In the genomic region with DNA sequence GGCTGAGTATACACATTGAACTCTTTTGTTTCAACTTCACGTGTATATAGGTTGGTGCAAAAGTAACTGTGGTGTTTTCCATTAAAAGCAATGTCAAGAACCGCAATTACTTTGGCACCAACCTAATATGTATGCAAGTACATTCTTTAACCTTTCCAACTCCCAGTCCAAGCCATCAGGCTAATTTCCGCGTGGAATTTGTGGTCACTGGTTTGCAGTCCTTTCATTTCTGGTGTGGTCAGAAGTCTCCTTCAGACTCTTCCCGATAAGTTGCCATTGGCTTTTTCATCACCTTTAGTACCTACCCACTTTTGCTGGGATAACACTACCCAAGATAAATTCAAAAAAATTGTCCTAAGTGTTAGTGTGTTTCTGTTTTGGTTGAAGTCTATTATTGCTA, we compare ENCODE assay signal across 15 cellular contexts.
DNase-seq lines count a peak whose midpoint lies in the region; ATAC-seq and TF ChIP-seq lines count a peak whose summit lies in the region.
"Had no signal": no experiment of that assay in that cellular context is flagged by ENCODE, and none has a peak within 500 bp of the region (broad histone marks: within the 10 kb centered on the region; RNA-seq: fewer than 3 reads in every experiment).

No MANE protein-coding gene starts in this region.

- H3K27me3 Mint-ChIP-seq in activated CD4-positive, alpha-beta T cell treated with anti-CD3 and anti-CD28 coated beads for 36 hours: no peaks in the 10 kb centered on the region
- H3K27me3 Mint-ChIP-seq in T-cell: no peaks in the 10 kb centered on the region

- no peak overlapping the region for H3K4me3 Mint-ChIP-seq in activated CD4-positive, alpha-beta T cell treated with anti-CD3 and anti-CD28 coated beads for 36 hours
- peak overlapping the region in 1 of 3 donors; percentile 27 for H3K4me3 Mint-ChIP-seq in T-cell

- H3K9me3 ChIP-seq in right cardiac atrium (ENCODE audit: control insufficient read depth, low read length): no peaks in the 10 kb centered on the region
- no peaks in the 10 kb centered on the region for H3K9me3 ChIP-seq in gastrocnemius medialis

- H3K36me3 Mint-ChIP-seq in activated CD4-positive, alpha-beta T cell treated with anti-CD3 and anti-CD28 coated beads for 36 hours (ENCODE audit: low read depth): no peaks in the 10 kb centered on the region
- peaks cover 22% of the 10 kb centered on the region for H3K36me3 Mint-ChIP-seq in T-cell

- H3K36me3 ChIP-seq in gastrocnemius medialis: no peaks in the 10 kb centered on the region

- CTCF ChIA-PET in activated CD4-positive, alpha-beta T cell treated with anti-CD3 and anti-CD28 coated beads for 36 hours (lab: Charles Lee): interaction anchor here (0.8 to 1.2 kb wide), 2 partner anchors 9 to 44 kb away, joined by 3 read pairs; no protein-coding TSS in a partner anchor
- CTCF ChIA-PET in T-cell (lab: Charles Lee): no interaction called here

- no peaks in the 10 kb centered on the region for H3K9me3 Mint-ChIP-seq in activated CD4-positive, alpha-beta T cell treated with anti-CD3 and anti-CD28 coated beads for 36 hours (ENCODE audit: low read depth)
- H3K9me3 Mint-ChIP-seq in T-cell: no peaks in the 10 kb centered on the region

- peaks cover 25% of the 10 kb centered on the region for H3K4me1 Mint-ChIP-seq in activated CD4-positive, alpha-beta T cell treated with anti-CD3 and anti-CD28 coated beads for 36 hours
- peaks cover 31 to 53% (median 36%) of the 10 kb centered on the region in 3 donors for H3K4me1 Mint-ChIP-seq in T-cell

- TF ChIP-seq CTCF in gastrocnemius medialis (IDR thresholded peaks at IDR 0.05 in 4 of 5, conservative IDR thresholded peaks at IDR 0.05 in 1 of 5): no peak

- no peak overlapping the region for H3K4me3 ChIP-seq in right cardiac atrium (ENCODE audit: low read length)
- H3K4me3 ChIP-seq in gastrocnemius medialis: no peak overlapping the region

- DNase-seq in activated CD4-positive, alpha-beta T cell treated with anti-CD3 and anti-CD28 coated beads for 36 hours: no peak
- DNase-seq in activated CD4-positive, alpha-beta T cell treated with anti-CD3 and anti-CD28 coated beads, Interleukin-2, amount 50 U/mL, for 48 hours: no peak
- no peak for DNase-seq in T-cell
- DNase-seq in right cardiac atrium: no peak
- DNase-seq in gastrocnemius medialis: no peak
- DNase-seq in stimulated activated CD4-positive, alpha-beta T cell treated with anti-CD3 and anti-CD28 coated beads, Interleukin-2, amount 100 ng/mL, for 48 hours: no peak
- DNase-seq: anterior cingulate cortex; effector CD4-positive, alpha-beta T cell; HCEC 1CT; NCI-H2029; NCI-H82 had no signal

- H3K27ac ChIP-seq in right cardiac atrium (ENCODE audit: low read length) (peak overlapping the region; percentile 18), gastrocnemius medialis (peak overlapping the region; percentile 76 to 87 (median 78))
- H3K27ac ChIP-seq: 22Rv1, HL-60 had no signal

- POLR2A ChIA-PET in activated CD4-positive, alpha-beta T cell treated with anti-CD3 and anti-CD28 coated beads for 36 hours (lab: Charles Lee): no interaction called here
- POLR2A ChIA-PET in T-cell (lab: Charles Lee): no interaction called here

- peak overlapping the region; percentile 88 for H3K27ac Mint-ChIP-seq in activated CD4-positive, alpha-beta T cell treated with anti-CD3 and anti-CD28 coated beads for 36 hours
- H3K27ac Mint-ChIP-seq in T-cell: peak overlapping the region; percentile 87 to 94

- WGBS in right cardiac atrium: 86% methylated on average over 5 of the region's 5 CpGs

- no peak for TF ChIP-seq POLR2A in gastrocnemius medialis (IDR thresholded peaks at IDR 0.05)

- no peaks in the 10 kb centered on the region for H3K27me3 ChIP-seq in right cardiac atrium (ENCODE audit: control insufficient read depth, insufficient read depth)
- H3K27me3 ChIP-seq in gastrocnemius medialis: no peaks in the 10 kb centered on the region

- intact Hi-C loops in activated CD4-positive, alpha-beta T cell treated with anti-CD3 and anti-CD28 coated beads for 36 hours (cut with DNase I, micrococcal nuclease): no loop called here
- intact Hi-C loops in right cardiac atrium (cut with DNase I) (no loop called here), gastrocnemius medialis (cut with DNase I; ENCODE audit: low total_unique reads) (no loop called here)

- in situ Hi-C loops in gastrocnemius medialis (cut with MboI; ENCODE audit: low sequenced_read_pairs in 4 of 4): no loop called here

- H3K4me1 ChIP-seq in right cardiac atrium (ENCODE audit: control insufficient read depth, insufficient read depth, low read length) (peaks cover 15% of the 10 kb centered on the region), gastrocnemius medialis (peaks cover 39 to 46% of the 10 kb centered on the region in 2 donors)

- ATAC-seq in activated CD4-positive, alpha-beta T cell treated with anti-CD3 and anti-CD28 coated beads for 36 hours: no peak
- ATAC-seq in T-cell (replicated peaks in 1 of 4) (no peak), right cardiac atrium (no peak), gastrocnemius medialis (no peak), GM21529 (IDR thresholded peaks at IDR 0.05; ENCODE audit: unreplicated experiment) (no peak), GM21528 (IDR thresholded peaks at IDR 0.05; ENCODE audit: low FRiP score, unreplicated experiment) (no peak)
